ENCODE assay signal across 8 cellular contexts in the genomic region with DNA sequence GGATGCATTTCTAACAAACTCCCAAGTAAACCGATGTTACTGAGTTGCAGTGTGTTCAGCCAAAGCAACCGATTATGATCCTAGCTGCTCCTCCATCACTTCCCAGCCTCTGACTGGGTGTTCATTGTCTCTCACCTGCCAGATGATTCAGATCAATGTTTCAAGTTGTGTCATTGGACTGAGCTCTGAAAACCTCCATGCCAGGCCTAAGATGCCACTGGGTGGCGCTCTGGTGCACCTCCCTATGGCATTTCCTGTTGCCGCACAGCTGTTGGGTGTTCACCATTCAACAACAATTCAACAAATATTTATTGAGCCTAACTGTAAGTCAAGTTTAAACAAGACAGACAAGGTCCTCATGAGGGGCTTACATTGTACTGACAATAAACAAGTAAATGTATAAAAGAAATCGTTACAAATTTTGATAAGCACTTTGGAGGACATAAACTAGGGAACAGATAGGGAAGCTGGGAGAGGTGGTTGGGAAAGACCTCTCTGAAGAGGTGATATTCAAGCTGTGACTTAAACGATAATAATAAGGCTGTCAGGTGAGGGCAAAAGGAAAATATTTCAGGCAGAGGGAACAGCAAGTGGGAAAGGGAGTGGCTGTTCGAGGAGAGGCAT. TPM values are rescaled to one million over a fixed set of nuclear protein-coding genes. Genes with fewer than 3 reads are reported as not detected.
DNase-seq lines count a peak whose midpoint lies in the region; ATAC-seq lines count a peak whose summit lies in the region.

No MANE protein-coding gene starts in this region.

- DNase-seq in GM03348 (ENCODE audit: low spot score) (peak; percentile 48), RPMI8226 (peak; percentile 47), right cardiac atrium (peak; percentile 38 to 68 (median 66)), NCI-H526 treated with DMSO at 0.1 percent for 48 hours (lab: John Stamatoyannopoulos, UW) (no peak), D341Med (ENCODE audit: low spot score) (no peak)
- DNase-seq in activated naive CD4-positive, alpha-beta T cell treated with anti-CD3 and anti-CD28 coated beads for 36 hours = peak; percentile 96
- peak; percentile 87 for DNase-seq in stimulated activated CD4-positive, alpha-beta T cell treated with anti-CD3 and anti-CD28 coated beads, Interleukin-1b, Interleukin-23, amount 100 ng/mL, for 48 hours

- H3K27me3 Mint-ChIP-seq in activated naive CD4-positive, alpha-beta T cell treated with anti-CD3 and anti-CD28 coated beads for 36 hours (ENCODE audit: low read depth) = peaks cover 20% of the 10 kb centered on the region

- WGBS in right cardiac atrium = 42% methylated on average over 7 of the region's 7 CpGs

- H3K27me3 ChIP-seq in right cardiac atrium (ENCODE audit: control insufficient read depth, insufficient read depth) = no peaks in the 10 kb centered on the region

- no peaks in the 10 kb centered on the region for H3K9me3 Mint-ChIP-seq in activated naive CD4-positive, alpha-beta T cell treated with anti-CD3 and anti-CD28 coated beads for 36 hours

- CTCF ChIA-PET in activated naive CD4-positive, alpha-beta T cell treated with anti-CD3 and anti-CD28 coated beads for 36 hours (lab: Charles Lee) = interaction anchor here (0.7 to 12.3 kb wide), 26 partner anchors 8 to 281 kb away, joined by 3 to 261 read pairs (median 5); partner anchors contain the start of gene CCSER2

- ATAC-seq in HG03095 (IDR thresholded peaks at IDR 0.05; ENCODE audit: unreplicated experiment) (peak; percentile 60), right cardiac atrium (peak in 1 of 2 donors; percentile 46)

- peaks cover 37% of the 10 kb centered on the region for H3K4me1 Mint-ChIP-seq in activated naive CD4-positive, alpha-beta T cell treated with anti-CD3 and anti-CD28 coated beads for 36 hours (ENCODE audit: low read depth)

- no peak overlapping the region for H3K4me3 Mint-ChIP-seq in activated naive CD4-positive, alpha-beta T cell treated with anti-CD3 and anti-CD28 coated beads for 36 hours

- H3K27ac Mint-ChIP-seq in activated naive CD4-positive, alpha-beta T cell treated with anti-CD3 and anti-CD28 coated beads for 36 hours = peak overlapping the region; percentile 9

- H3K4me1 ChIP-seq in right cardiac atrium (ENCODE audit: control insufficient read depth, insufficient read depth, low read length) = no peaks in the 10 kb centered on the region

- no peaks in the 10 kb centered on the region for H3K36me3 Mint-ChIP-seq in activated naive CD4-positive, alpha-beta T cell treated with anti-CD3 and anti-CD28 coated beads for 36 hours (ENCODE audit: low read depth)

- H3K9me3 ChIP-seq in right cardiac atrium (ENCODE audit: control insufficient read depth, low read length) = no peaks in the 10 kb centered on the region

- H3K4me3 ChIP-seq in right cardiac atrium (ENCODE audit: low read length) = no peak overlapping the region

- intact Hi-C loops in activated naive CD4-positive, alpha-beta T cell treated with anti-CD3 and anti-CD28 coated beads for 36 hours (cut with micrococcal nuclease) = loop anchor here (1.0 to 2.0 kb wide), 11 partner anchors 21 to 270 kb away; partner anchors contain the start of gene GHITM
- intact Hi-C loops in right cardiac atrium (cut with DNase I) = loop anchor here in 2 of 4 donors (5.0 to 10.0 kb wide), 2 partner anchors 105 to 107 kb away; no protein-coding TSS in a partner anchor

- no peak overlapping the region for H3K27ac ChIP-seq in right cardiac atrium (ENCODE audit: low read length)

RNA-seq across cellular contexts. Expression of gene RGR, which starts 22.8 kb away (rescaled TPM):
- not detected for total RNA-seq in activated naive CD4-positive, alpha-beta T cell treated with anti-CD3 and anti-CD28 coated beads for 36 hours
- under 1 TPM in 3 of 4 donors, not detected in 1; 0.36 to 0.79 (median 0.49) TPM for total RNA-seq in right cardiac atrium
- polyA plus RNA-seq in right cardiac atrium = 2.2 TPM

RNA-seq across cellular contexts. Expression of gene LRIT1, which starts 26.3 kb away (rescaled TPM):
- total RNA-seq in activated naive CD4-positive, alpha-beta T cell treated with anti-CD3 and anti-CD28 coated beads for 36 hours = not detected
- total RNA-seq in right cardiac atrium = under 1 TPM in 1 of 4 donors, not detected in 3; 0.09 TPM
- polyA plus RNA-seq in right cardiac atrium = not detected

RNA-seq across cellular contexts. Expression of gene LRIT2, which starts 42.3 kb away (rescaled TPM):
- not detected for total RNA-seq in activated naive CD4-positive, alpha-beta T cell treated with anti-CD3 and anti-CD28 coated beads for 36 hours
- total RNA-seq in right cardiac atrium = not detected
- polyA plus RNA-seq in right cardiac atrium = not detected

Comparison
In these comparisons a context has a peak if more than half of its experiments do, and no peak if none do; other contexts are left out.
1. DNase-seq: peak in GM03348 (single experiment), RPMI8226 (single experiment), activated naive CD4-positive, alpha-beta T cell treated with anti-CD3 and anti-CD28 coated beads for 36 hours (single experiment), right cardiac atrium (3 of 3) and stimulated activated CD4-positive, alpha-beta T cell treated with anti-CD3 and anti-CD28 coated beads, Interleukin-1b, Interleukin-23, amount 100 ng/mL, for 48 hours (single experiment); none in NCI-H526 treated with DMSO at 0.1 percent for 48 hours (single experiment) and D341Med (single experiment).